In genomic region chr16:87216824-87217205, GRCh38 we compare ENCODE assay signal across 1 cellular context.
TF ChIP-seq lines count a peak whose summit lies in the region.

No MANE protein-coding gene starts in this region.

TF ChIP-seq in GM23338, 12 proteins besides CTCF, POLR2A, EP300 and RAD21:
- no peak for TF ChIP-seq REST (IDR thresholded peaks at IDR 0.05; ENCODE audit: unreplicated experiment)
